In the genomic region with DNA sequence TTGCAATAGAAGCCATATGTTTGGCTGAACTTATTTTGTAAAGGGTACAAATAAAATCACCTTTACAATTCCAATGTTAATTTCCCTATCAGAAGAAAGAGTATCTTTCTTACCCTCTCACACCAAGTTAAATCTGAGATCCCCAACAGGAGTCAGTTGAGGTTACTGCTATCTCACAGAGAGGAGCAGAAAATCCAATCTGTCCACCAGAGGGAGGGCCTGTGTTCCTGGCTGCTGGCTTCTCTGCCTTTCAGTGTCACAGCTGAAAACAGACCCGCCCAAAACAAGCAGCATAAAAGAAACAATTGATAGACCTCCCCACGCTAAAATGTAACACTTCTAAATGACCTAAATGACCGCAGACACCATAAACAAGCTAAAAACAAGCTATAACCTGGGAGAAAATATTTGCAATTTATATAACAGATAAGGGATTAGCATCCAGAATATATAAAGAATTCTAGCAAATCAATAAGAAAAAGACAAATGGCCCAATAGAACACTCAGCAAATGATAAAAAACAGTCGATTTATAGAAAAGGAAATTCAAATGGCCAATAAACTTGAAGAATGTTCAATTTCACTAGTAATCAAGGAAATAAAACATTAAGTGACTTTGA, we compare ENCODE assay signal across 8 cellular contexts. TPM values are rescaled to one million over a fixed set of nuclear protein-coding genes. Genes with fewer than 3 reads are reported as not detected.
DNase-seq lines count a peak whose midpoint lies in the region; ATAC-seq and TF ChIP-seq lines count a peak whose summit lies in the region.

No MANE protein-coding gene starts in this region.

- H3K4me1 ChIP-seq in adrenal gland (replicated peaks in 1 of 2): no peaks in the 10 kb centered on the region

- POLR2A ChIA-PET in RWPE1 (lab: Yijun Ruan, JAX; ENCODE audit: low non-redundant PET): no interaction called here

- TF ChIP-seq CTCF in RWPE1 (conservative IDR thresholded peaks at IDR 0.05; ENCODE audit: low read depth): peak; percentile 80
- TF ChIP-seq CTCF in adrenal gland (IDR thresholded peaks at IDR 0.05): peak; percentile 51 to 79 (median 73)
- TF ChIP-seq CTCF in omental fat pad (IDR thresholded peaks at IDR 0.05): no peak

- CTCF ChIA-PET in RWPE1 (lab: Yijun Ruan, JAX): interaction anchor here (0.6 to 1.8 kb wide), 14 partner anchors 11 to 894 kb away, joined by 3 to 24 read pairs (median 4); no protein-coding TSS in a partner anchor

- no peak overlapping the region for H3K4me3 ChIP-seq in adrenal gland

- WGBS in adrenal gland, 4 donors: 25 to 36% (median 34%) methylated on average over 4 of the region's 4 CpGs

- DNase-seq in DMS53 (lab: John Stamatoyannopoulos, UW): peak; percentile 81
- peak; percentile 57 to 80 for DNase-seq in Kasumi-1 (lab: John Stamatoyannopoulos, UW)
- peak; percentile 79 for DNase-seq in RWPE1 (ENCODE audit: low spot score)
- DNase-seq in adrenal gland: peak; percentile 30 to 90 (median 69)
- DNase-seq in left cardiac atrium: peak; percentile 55
- peak; percentile 86 for DNase-seq in putamen (ENCODE audit: low spot score)
- no peak for DNase-seq in omental fat pad (ENCODE audit: low spot score)

- ATAC-seq in left cardiac atrium (peak; percentile 68 to 75), GM21423 (IDR thresholded peaks at IDR 0.05; ENCODE audit: unreplicated experiment) (no peak), omental fat pad (ENCODE audit: low FRiP score) (no peak)

- intact Hi-C loops in adrenal gland (cut with DNase I) (loop anchor here in 1 of 2 donors (5.0 kb wide), 2 partner anchors 95 to 190 kb away; no protein-coding TSS in a partner anchor), left cardiac atrium (cut with DNase I) (loop anchor here (1.0 to 5.0 kb wide), 4 partner anchors 95 to 190 kb away; no protein-coding TSS in a partner anchor)

- no peak for TF ChIP-seq POLR2A in adrenal gland (IDR thresholded peaks at IDR 0.05)

- H3K36me3 ChIP-seq in adrenal gland (replicated peaks in 1 of 2): no peaks in the 10 kb centered on the region

- H3K27ac ChIP-seq in RWPE1: no peak overlapping the region
- no peak overlapping the region for H3K27ac ChIP-seq in adrenal gland

- H3K27me3 ChIP-seq in adrenal gland: no peaks in the 10 kb centered on the region

- no peaks in the 10 kb centered on the region for H3K9me3 ChIP-seq in adrenal gland (replicated peaks in 1 of 3)

RNA-seq across cellular contexts. Expression of a gene that starts 24.5 kb away (rescaled TPM):
- total RNA-seq in adrenal gland: 10 to 100 TPM; 10.8 to 20.5 (median 14.0) TPM
- polyA plus RNA-seq in adrenal gland: 1 to 10 TPM; 5.9 to 9.5 (median 6.5) TPM
- 10 to 100 TPM in 1 of 2 donors, 1 to 10 TPM in 1; 9.7 to 12.3 TPM for total RNA-seq in left cardiac atrium
- 10 to 100 TPM in 2 of 4 donors, 1 to 10 TPM in 2; 5.5 to 21.4 (median 11.6) TPM for total RNA-seq in omental fat pad

Comparison
In these comparisons a context has a peak if more than half of its experiments do, and no peak if none do; other contexts are left out.
1. CTCF ChIP-seq: peak in RWPE1 (single experiment) and adrenal gland (6 of 6); none in omental fat pad (0 of 3).
2. ATAC-seq: peak in left cardiac atrium (2 of 2); none in GM21423 (single experiment) and omental fat pad (single experiment).